ENCODE assay signal across 8 cellular contexts in the genomic region with DNA sequence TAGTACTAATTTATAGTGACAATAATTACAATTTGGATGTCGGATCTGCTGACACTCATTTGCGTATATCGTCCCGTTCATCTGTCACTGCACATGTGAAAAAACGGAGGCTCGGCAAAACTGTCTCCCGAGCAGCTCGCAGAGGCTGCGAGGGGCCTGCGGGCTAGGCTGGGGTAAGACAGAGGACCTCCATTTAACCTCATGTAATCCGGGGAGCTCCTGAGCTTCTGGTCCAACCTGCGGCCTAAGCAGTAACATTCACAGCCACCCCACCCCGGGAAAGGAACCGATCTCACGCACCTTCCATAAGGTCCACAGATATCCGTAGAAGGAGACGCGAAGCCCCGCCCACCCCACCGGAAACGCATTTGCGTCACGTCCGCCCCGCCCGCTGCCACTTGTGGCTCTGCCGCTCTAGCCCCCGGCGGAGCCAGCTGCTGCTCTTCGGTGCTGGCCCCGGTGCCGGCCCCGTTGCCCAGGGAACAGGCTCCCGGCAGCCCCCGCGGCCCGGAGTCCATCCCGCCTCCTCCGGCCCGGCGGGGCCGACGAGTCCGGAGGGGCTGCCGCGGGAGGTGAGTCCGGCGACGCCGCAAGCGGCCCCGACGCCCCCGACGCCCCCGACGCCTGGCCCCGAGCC. TPM values are rescaled to one million over a fixed set of nuclear protein-coding genes. Genes with fewer than 3 reads are reported as not detected.
A peak's percentile ranks its signal among the peaks of the same experiment; 100 is the strongest.
DNase-seq lines count a peak whose midpoint lies in the region; ATAC-seq and TF ChIP-seq lines count a peak whose summit lies in the region.

Gene CINP (minus strand): TSS at position 346 of the 637 bp plus-strand sequence. CDS start 39 bp downstream, at position 307.
Gene TECPR2 (plus strand): TSS at position 397 of the 637 bp plus-strand sequence. CDS start 13,781 bp downstream, outside the sequence.

- no peak for TF ChIP-seq CTCF in epithelial cell of proximal tubule (conservative IDR thresholded peaks at IDR 0.05; ENCODE audit: low read depth, low read length)

- DNase-seq in DMS114 treated with DMSO at 0.1 percent for 48 hours (lab: John Stamatoyannopoulos, UW; ENCODE audit: unreplicated experiment) (peak; percentile 85), OCI-M2 (lab: John Stamatoyannopoulos, UW; ENCODE audit: unreplicated experiment) (peak; percentile 78), activated T-cell treated with anti-CD3 and anti-CD28 coated beads for 48 hours (ENCODE audit: low read depth) (peak; percentile 96), epithelial cell of proximal tubule (ENCODE audit: low read depth) (peak; percentile 43), mucosa of gallbladder (ENCODE audit: low spot score) (peak; percentile 98)
- peak; percentile 97 for DNase-seq in stimulated activated CD8-positive, alpha-beta memory T cell treated with anti-CD3 and anti-CD28 coated beads, Interleukin-4, amount 100 ng/mL, for 24 hours (ENCODE audit: low read depth)

- 0 out of 2 replicates have a peak, but pooled peaks have one; percentile 8 for TF ChIP-seq EP300 in Ishikawa (IDR thresholded peaks at IDR 0.05; ENCODE audit: borderline replicate concordance)

- H3K4me3 ChIP-seq in epithelial cell of proximal tubule (ENCODE audit: low read depth, low read length), result peak within 1 kb of the TSS; percentile 82

- no peak for TF ChIP-seq RAD21 in Ishikawa (IDR thresholded peaks at IDR 0.05; ENCODE audit: low read depth)

- ATAC-seq in GM21576 (IDR thresholded peaks at IDR 0.05; ENCODE audit: unreplicated experiment), result peak; percentile 86

TF ChIP-seq in Ishikawa, 13 proteins besides CTCF, POLR2A, EP300 and RAD21:
- TF ChIP-seq NFIC (IDR thresholded peaks at IDR 0.05) (no peak), TEAD4 (IDR thresholded peaks at IDR 0.05) (no peak), YY1 (IDR thresholded peaks at IDR 0.05; ENCODE audit: low read depth) (peak; percentile 24; the same call in 1 of the 2 replicates), TCF12 (IDR thresholded peaks at IDR 0.05; ENCODE audit: low read depth) (peak; percentile 51; the same call in 1 of the 2 replicates), EGR1 (IDR thresholded peaks at IDR 0.05) (no peak), FOXM1 (IDR thresholded peaks at IDR 0.05; ENCODE audit: borderline replicate concordance, low read depth) (no peak), CEBPB (IDR thresholded peaks at IDR 0.05) (no peak), REST (IDR thresholded peaks at IDR 0.05; ENCODE audit: low read depth) (no peak; the same call in 1 of the 2 replicates), TAF1 (IDR thresholded peaks at IDR 0.05; ENCODE audit: low read depth) (peak; percentile 84; the same call in 1 of the 2 replicates), CREB1 (IDR thresholded peaks at IDR 0.05; ENCODE audit: low read depth) (peak; percentile 55; the same call in 1 of the 2 replicates)
- TF ChIP-seq, protein P1, sequence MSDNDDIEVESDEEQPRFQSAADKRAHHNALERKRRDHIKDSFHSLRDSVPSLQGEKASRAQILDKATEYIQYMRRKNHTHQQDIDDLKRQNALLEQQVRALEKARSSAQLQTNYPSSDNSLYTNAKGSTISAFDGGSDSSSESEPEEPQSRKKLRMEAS (IDR thresholded peaks at IDR 0.05), result peak; percentile 74

RNA-seq across cellular contexts. Expression of gene CINP, which starts in this region (rescaled TPM):
- 43.5 and 44.5 TPM in 2 replicates for total RNA-seq in epithelial cell of proximal tubule
- 25.4 TPM for total RNA-seq in mucosa of gallbladder

RNA-seq across cellular contexts. Expression of gene TECPR2, which starts in this region (rescaled TPM):
- total RNA-seq in epithelial cell of proximal tubule (5.1 and 16.4 TPM in 2 replicates), mucosa of gallbladder (38.1 TPM)

Comparison
In these comparisons a context has a peak if more than half of its experiments do, and no peak if none do; other contexts are left out.
1. Peak in every context shown above with its lines: DNase-seq, ATAC-seq and H3K4me3 ChIP-seq.
2. DNase-seq: peak in every context shown above with its lines; median percentile 98 in mucosa of gallbladder; 97 in stimulated activated CD8-positive, alpha-beta memory T cell treated with anti-CD3 and anti-CD28 coated beads, Interleukin-4, amount 100 ng/mL, for 24 hours; 96 in activated T-cell treated with anti-CD3 and anti-CD28 coated beads for 48 hours; 85 in DMS114 treated with DMSO at 0.1 percent for 48 hours; 78 in OCI-M2; 43 in epithelial cell of proximal tubule.